In the genomic region with DNA sequence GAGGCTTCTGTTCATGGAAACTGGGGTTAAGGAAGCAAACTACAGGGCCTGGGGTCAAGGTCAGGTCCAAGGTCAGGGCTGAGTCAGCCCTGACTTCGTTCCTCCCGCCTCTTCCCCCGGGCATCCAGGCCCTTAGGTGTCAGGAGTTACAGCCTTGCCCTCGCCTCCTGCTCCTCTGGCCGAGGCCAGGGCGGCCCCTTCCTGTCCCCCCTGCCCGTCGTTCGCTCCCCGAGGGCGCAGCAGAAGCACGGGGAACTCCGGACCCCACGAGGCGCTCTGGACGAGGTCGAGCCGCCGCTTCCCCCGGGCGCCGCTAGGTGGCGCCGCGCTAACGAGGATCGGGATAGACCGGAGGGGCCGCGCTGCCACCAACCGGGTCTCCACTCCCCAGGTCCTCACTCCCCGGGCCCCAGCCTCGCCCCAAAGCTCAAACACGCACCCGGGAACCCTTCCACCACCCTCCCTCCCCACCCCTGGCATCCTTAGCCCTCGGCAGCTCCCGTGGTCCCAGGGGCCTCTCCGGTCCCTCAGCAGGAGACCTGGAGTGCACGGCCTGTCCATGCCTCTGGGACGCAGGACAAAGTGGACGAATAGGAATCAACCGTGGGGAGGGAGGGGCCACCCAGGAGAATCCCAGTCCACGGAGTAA, we compare ENCODE assay signal across 8 cellular contexts. TPM values are rescaled to one million over a fixed set of nuclear protein-coding genes. Genes with fewer than 3 reads are reported as not detected.
DNase-seq lines count a peak whose midpoint lies in the region; ATAC-seq and TF ChIP-seq lines count a peak whose summit lies in the region.

No MANE protein-coding gene starts in this region.

- H3K4me1 ChIP-seq in adipocyte (ENCODE audit: control insufficient read depth, insufficient read depth, low read length): peaks cover 5% of the 10 kb centered on the region

- ATAC-seq in GM18907 (IDR thresholded peaks at IDR 0.05; ENCODE audit: unreplicated experiment) (peak; percentile 78), left ventricle myocardium superior (peak; percentile 91), GM18502 (IDR thresholded peaks at IDR 0.05; ENCODE audit: poor library complexity, unreplicated experiment) (no peak)

- intact Hi-C loops in left ventricle myocardium superior (cut with micrococcal nuclease): no loop called here

- H3K9me3 ChIP-seq in adipocyte (ENCODE audit: control insufficient read depth, low read length): no peaks in the 10 kb centered on the region

- DNase-seq in AG09319 (ENCODE audit: extremely low read depth, low read depth): no peak
- peak; percentile 41 to 61 for DNase-seq in Kasumi-1 (lab: John Stamatoyannopoulos, UW)
- peak; percentile 62 for DNase-seq in SW480 (ENCODE audit: low spot score)
- DNase-seq in adipocyte (ENCODE audit: low read depth): peak; percentile 88
- peak; percentile 91 for DNase-seq in left ventricle myocardium superior
- no peak for DNase-seq in retinal pigment epithelial cell (ENCODE audit: low read depth)

- peak; percentile 88 for TF ChIP-seq CTCF in AG09319 (IDR thresholded peaks at IDR 0.05; ENCODE audit: low read depth, low read length)
- peak; percentile 85 for TF ChIP-seq CTCF in retinal pigment epithelial cell (conservative IDR thresholded peaks at IDR 0.05; ENCODE audit: low read depth, low read length)

- H3K27me3 ChIP-seq in adipocyte (replicated peaks; ENCODE audit: control insufficient read depth, insufficient read depth, low read length): peaks cover 30% of the 10 kb centered on the region

- no peak overlapping the region for H3K9ac ChIP-seq in adipocyte (ENCODE audit: low read length)

- H3K36me3 ChIP-seq in adipocyte (ENCODE audit: control insufficient read depth, insufficient read depth, low read length, severe bottlenecking): no peaks in the 10 kb centered on the region

- H3K4me3 ChIP-seq in adipocyte (ENCODE audit: low read length) (no peak overlapping the region), retinal pigment epithelial cell (ENCODE audit: low read length) (peak overlapping the region; percentile 12)

RNA-seq across cellular contexts. Expression of a gene that starts 59.2 kb away (rescaled TPM):
- not detected for total RNA-seq in left ventricle myocardium superior

Comparison
In these comparisons a context has a peak if more than half of its experiments do, and no peak if none do; other contexts are left out.
1. DNase-seq: peak in Kasumi-1 (2 of 2), SW480 (single experiment), adipocyte (single experiment) and left ventricle myocardium superior (single experiment); none in AG09319 (single experiment) and retinal pigment epithelial cell (single experiment).